22 cellular contexts compared by ENCODE assay signal in genomic region chrX:18491601-18492000, GRCh38.
"Had no signal": no experiment of that assay in that cellular context is flagged by ENCODE, and none has a peak within 500 bp of the region (broad histone marks: within the 10 kb centered on the region; RNA-seq: fewer than 3 reads in every experiment).

No MANE protein-coding gene starts in this region.

- H3K9me3 ChIP-seq: body of pancreas, Peyer's patch, SJSA1 had no signal

- H3K4me3 ChIP-seq: body of pancreas, Peyer's patch, SJSA1 had no signal

- H3K36me3 ChIP-seq: Peyer's patch, SJSA1 had no signal

- H3K27ac ChIP-seq: body of pancreas, Peyer's patch, SJSA1 had no signal

- DNase-seq: activated B cell treated with CpG ODN at 0.5 μM for 24 hours; activated CD4-positive, alpha-beta T cell treated with anti-CD3 and anti-CD28 coated beads for 1 hour; activated CD4-positive, alpha-beta T cell treated with anti-CD3 and anti-CD28 coated beads, Interleukin-2, amount 10 ng/mL, durations not matched to agents 24 days and 14 days; activated CD4-positive, alpha-beta T cell treated with anti-CD3 and anti-CD28 coated beads, Interleukin-2, amount 50 U/mL, for 48 hours; activated CD8-positive, alpha-beta memory T cell treated with anti-CD3 and anti-CD28 coated beads, Interleukin-2, amount 10 ng/mL, durations not matched to agents 7 days and 5 days; activated effector memory CD4-positive, alpha-beta T cell treated with Interleukin-2 at 50 U/mL for 16 hours; activated naive CD4-positive, alpha-beta T cell; activated T-cell treated with anti-CD3 and anti-CD28 coated beads, Interleukin-2, amount 50 U/mL, for 24 hours; aorta; body of pancreas; Kasumi-1; NCI-H1105 treated with DMSO at 0.1 percent for 48 hours; NCI-H1436 treated with DMSO at 0.1 percent for 48 hours; NCI-H187; NCI-H2081 treated with DMSO at 0.1 percent for 48 hours; NCI-H446; NCI-H524; Peyer's patch; SHP77; T-helper 9 cell had no signal

- H3K4me1 ChIP-seq: body of pancreas, Peyer's patch had no signal

- ATAC-seq: activated CD8-positive, alpha-beta memory T cell treated with anti-CD3 and anti-CD28 coated beads, Interleukin-2, amount 10 ng/mL, durations not matched to agents 7 days and 5 days; body of pancreas; SK-N-SH treated with all-trans-retinoic acid at 6 μM for 48 hours had no signal

- H3K27me3 ChIP-seq: body of pancreas, Peyer's patch, SJSA1 had no signal
